29 cellular contexts compared by ENCODE assay signal in the genomic region with DNA sequence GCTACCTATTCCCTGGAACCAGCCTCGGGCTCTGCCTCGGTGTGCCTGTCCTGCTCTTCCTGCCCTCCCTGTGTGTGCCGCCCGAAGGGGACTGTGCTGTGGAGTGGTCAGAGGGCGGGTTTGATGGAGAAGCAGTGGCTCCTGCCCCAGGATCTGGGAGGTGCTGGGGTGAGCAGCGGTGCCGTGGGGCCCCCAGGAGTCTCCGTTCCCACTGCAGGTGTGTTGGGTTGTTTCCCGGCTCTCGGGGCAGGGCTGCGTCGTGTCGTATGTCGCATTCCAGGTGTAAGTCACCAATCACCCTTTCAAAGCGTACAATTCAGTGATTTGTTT.
"Had no signal": no experiment of that assay in that cellular context is flagged by ENCODE, and none has a peak within 500 bp of the region (broad histone marks: within the 10 kb centered on the region; RNA-seq: fewer than 3 reads in every experiment).

No MANE protein-coding gene starts in this region.

- H3K4me3 Mint-ChIP-seq: nephron; neural progenitor cell; stimulated activated effector memory CD8-positive, alpha-beta T cell treated with anti-CD3 and anti-CD28 coated beads, Interleukin-12 subunit alpha, Interleukin-12 subunit beta, amount 100 ng/mL, for 72 hours; stimulated activated naive B cell treated with anti-CD40 and anti-IgM and Interleukin-4, amounts not matched to agents 10 μg/mL and 1 μg/mL and 100 μg/mL, for 72 hours; stimulated activated naive CD8-positive, alpha-beta T cell treated with anti-CD3 and anti-CD28 coated beads, Interleukin-15, amount 100 ng/mL, for 72 hours; type B pancreatic cell had no signal

- DNase-seq: nucleus accumbens; ovary; sigmoid colon; small intestine; stimulated activated CD4-positive, alpha-beta T cell treated with anti-CD3 and anti-CD28 coated beads, Interleukin-15, amount 100 ng/mL, for 24 hours; stimulated activated CD4-positive, alpha-beta T cell treated with anti-CD3 and anti-CD28 coated beads, Interleukin-2, amount 100 ng/mL, for 24 hours; stimulated activated CD4-positive, alpha-beta T cell treated with anti-CD3 and anti-CD28 coated beads, Interleukin-2, amount 100 ng/mL, for 48 hours; stimulated activated CD4-positive, alpha-beta T cell treated with anti-CD3 and anti-CD28 coated beads, Interleukin-4, amount 100 ng/mL, for 24 hours; stimulated activated naive B cell treated with anti-CD40 and anti-IgM and Interleukin-4, amounts not matched to agents 10 μg/mL and 1 μg/mL and 100 μg/mL, for 72 hours; stimulated activated naive CD4-positive, alpha-beta T cell treated with Interleukin-2 at 50 U/mL for 16 hours; stimulated activated naive CD8-positive, alpha-beta T cell treated with anti-CD3 and anti-CD28 coated beads, Interleukin-15, amount 100 ng/mL, for 72 hours; substantia nigra; testis; tibial artery; transverse colon; upper lobe of right lung; uterus had no signal

- H3K36me3 Mint-ChIP-seq: naive thymus-derived CD4-positive, alpha-beta T cell; neural progenitor cell; stimulated activated effector memory CD8-positive, alpha-beta T cell treated with anti-CD3 and anti-CD28 coated beads, Interleukin-12 subunit alpha, Interleukin-12 subunit beta, amount 100 ng/mL, for 72 hours; type B pancreatic cell had no signal

- H3K4me3 ChIP-seq: neural progenitor cell, ovary, psoas muscle, right lobe of liver, sigmoid colon, suprapubic skin, testis, tibial artery, transverse colon, upper lobe of right lung, uterus had no signal

- H3K4me2 ChIP-seq: neural progenitor cell had no signal

- H3K9me3 ChIP-seq: neutrophil, ovary, psoas muscle, right lobe of liver, suprapubic skin, testis, tibial artery, transverse colon, upper lobe of right lung, uterus had no signal

- H3K27ac ChIP-seq: neural progenitor cell, neutrophil, ovary, parathyroid adenoma, psoas muscle, right lobe of liver, sigmoid colon, suprapubic skin, testis, tibial artery, transverse colon, upper lobe of right lung, uterus had no signal

- H3K27me3 Mint-ChIP-seq: naive thymus-derived CD4-positive, alpha-beta T cell; progenitor cell of endocrine pancreas; stimulated activated naive B cell treated with anti-CD40 and anti-IgM and Interleukin-4, amounts not matched to agents 10 μg/mL and 1 μg/mL and 100 μg/mL, for 72 hours; stimulated activated naive CD8-positive, alpha-beta T cell treated with anti-CD3 and anti-CD28 coated beads, Interleukin-15, amount 100 ng/mL, for 72 hours; type B pancreatic cell had no signal

- H2AFZ ChIP-seq: neural progenitor cell, parathyroid adenoma had no signal

- H3K79me2 ChIP-seq: parathyroid adenoma had no signal

- H3K36me3 ChIP-seq: neural progenitor cell, neutrophil, ovary, right lobe of liver, sigmoid colon, suprapubic skin, tibial artery, transverse colon, upper lobe of right lung, uterus had no signal

- H3K9me3 Mint-ChIP-seq: naive thymus-derived CD4-positive, alpha-beta T cell; stimulated activated effector memory CD8-positive, alpha-beta T cell treated with anti-CD3 and anti-CD28 coated beads, Interleukin-12 subunit alpha, Interleukin-12 subunit beta, amount 100 ng/mL, for 72 hours; stimulated activated naive B cell treated with anti-CD40 and anti-IgM and Interleukin-4, amounts not matched to agents 10 μg/mL and 1 μg/mL and 100 μg/mL, for 72 hours; stimulated activated naive CD8-positive, alpha-beta T cell treated with anti-CD3 and anti-CD28 coated beads, Interleukin-15, amount 100 ng/mL, for 72 hours; type B pancreatic cell had no signal

- H3K27ac Mint-ChIP-seq: nephron; neural progenitor cell; progenitor cell of endocrine pancreas; stimulated activated effector memory CD8-positive, alpha-beta T cell treated with anti-CD3 and anti-CD28 coated beads, Interleukin-12 subunit alpha, Interleukin-12 subunit beta, amount 100 ng/mL, for 72 hours; stimulated activated naive B cell treated with anti-CD40 and anti-IgM and Interleukin-4, amounts not matched to agents 10 μg/mL and 1 μg/mL and 100 μg/mL, for 72 hours; type B pancreatic cell had no signal

- H3K27me3 ChIP-seq: neural progenitor cell, ovary, right lobe of liver, testis, uterus had no signal

- H3K4me1 Mint-ChIP-seq: nephron; stimulated activated effector memory CD8-positive, alpha-beta T cell treated with anti-CD3 and anti-CD28 coated beads, Interleukin-12 subunit alpha, Interleukin-12 subunit beta, amount 100 ng/mL, for 72 hours; stimulated activated naive B cell treated with anti-CD40 and anti-IgM and Interleukin-4, amounts not matched to agents 10 μg/mL and 1 μg/mL and 100 μg/mL, for 72 hours had no signal

- H3K4me1 ChIP-seq: neural progenitor cell, parathyroid adenoma, psoas muscle, right lobe of liver, sigmoid colon, suprapubic skin, testis, tibial artery, transverse colon, upper lobe of right lung, uterus had no signal

- ATAC-seq: psoas muscle; right cardiac atrium; right lobe of liver; stimulated activated effector memory CD8-positive, alpha-beta T cell treated with anti-CD3 and anti-CD28 coated beads, Interleukin-12 subunit alpha, Interleukin-12 subunit beta, amount 100 ng/mL, for 72 hours; stimulated activated naive B cell treated with anti-CD40 and anti-IgM and Interleukin-4, amounts not matched to agents 10 μg/mL and 1 μg/mL and 100 μg/mL, for 72 hours; stimulated activated naive CD8-positive, alpha-beta T cell treated with anti-CD3 and anti-CD28 coated beads, Interleukin-15, amount 100 ng/mL, for 72 hours; upper lobe of right lung had no signal
